26 cellular contexts compared by ENCODE assay signal in genomic region chr5:114118511-114118910, GRCh38.
DNase-seq lines count a peak whose midpoint lies in the region; ATAC-seq, FAIRE-seq and TF ChIP-seq lines count a peak whose summit lies in the region.
"Had no signal": no experiment of that assay in that cellular context is flagged by ENCODE, and none has a peak within 500 bp of the region (broad histone marks: within the 10 kb centered on the region; RNA-seq: fewer than 3 reads in every experiment).

No MANE protein-coding gene starts in this region.

- DNase-seq in Ammon's horn (ENCODE audit: low spot score) (peak; percentile 44), COR-L47 (lab: John Stamatoyannopoulos, UW) (no peak), D721Med (ENCODE audit: insufficient read length, low spot score) (no peak), cerebellar cortex (ENCODE audit: low spot score) (no peak)
- DNase-seq: 8988T; BE2C; Caco-2; CD4-positive, CD25-positive, alpha-beta regulatory T cell; DMS53; EL; H9; Kasumi-1; MG63; NCI-H1048; NCI-H1436 treated with DMSO at 0.1 percent for 48 hours; NCI-H2029 treated with DMSO at 0.1 percent for 48 hours; NCI-H2171; OCI-M1; Right ventricle myocardium superior; SW 1271; T-helper 2 cell had no signal

- FAIRE-seq in D721Med (lab: Jason Lieb, UNC), result no peak
- FAIRE-seq: GM12878 had no signal

- TF ChIP-seq CTCF in D721Med (IDR thresholded peaks at IDR 0.05; ENCODE audit: insufficient read depth, missing control alignments), result no peak

- ATAC-seq in GM18858 (IDR thresholded peaks at IDR 0.05; ENCODE audit: unreplicated experiment), result peak; percentile 69
- peak; percentile 58 for ATAC-seq in GM19452 (IDR thresholded peaks at IDR 0.05; ENCODE audit: unreplicated experiment)
- ATAC-seq in HG03175 (IDR thresholded peaks at IDR 0.05; ENCODE audit: unreplicated experiment), result peak; percentile 80
- ATAC-seq in HG03432 (IDR thresholded peaks at IDR 0.05; ENCODE audit: unreplicated experiment), result no peak
- ATAC-seq: GM12878 had no signal
